ENCODE assay signal across 19 cellular contexts in genomic region chr13:63409791-63410351, GRCh38.
DNase-seq lines count a peak whose midpoint lies in the region; ATAC-seq and TF ChIP-seq lines count a peak whose summit lies in the region.
"Had no signal": no experiment of that assay in that cellular context is flagged by ENCODE, and none has a peak within 500 bp of the region (broad histone marks: within the 10 kb centered on the region; RNA-seq: fewer than 3 reads in every experiment).

No MANE protein-coding gene starts in this region.

- no peaks in the 10 kb centered on the region for H3K79me2 ChIP-seq in smooth muscle cell (ENCODE audit: low read depth)

- no peak overlapping the region for H3K4me2 ChIP-seq in smooth muscle cell

- TF ChIP-seq CTCF in AG10803 (conservative IDR thresholded peaks at IDR 0.05; ENCODE audit: low read length) = no peak
- TF ChIP-seq CTCF in smooth muscle cell (IDR thresholded peaks at IDR 0.05; ENCODE audit: borderline replicate concordance, insufficient read depth, poor library complexity, severe bottlenecking) = no peak

- H3F3A ChIP-seq in smooth muscle cell (ENCODE audit: low read depth) = no peaks in the 10 kb centered on the region

- ATAC-seq in HG03196 (IDR thresholded peaks at IDR 0.05; ENCODE audit: unreplicated experiment) = no peak
- ATAC-seq: Panc1 had no signal

- H4K20me1 ChIP-seq in smooth muscle cell (ENCODE audit: low read depth) = no peaks in the 10 kb centered on the region

- 82% methylated on average over 7 of the region's 7 CpGs for WGBS in smooth muscle cell (ENCODE audit: low lambda C conversion rate)

- no peak overlapping the region for H3K4me3 ChIP-seq in AG10803 (ENCODE audit: low read length)
- H3K4me3 ChIP-seq in MG63 = peak overlapping the region; percentile 33
- H3K4me3 ChIP-seq in smooth muscle cell = no peak overlapping the region

- H3K9ac ChIP-seq in smooth muscle cell (ENCODE audit: low read depth) = no peak overlapping the region

- DNase-seq in AG10803 (ENCODE audit: low read depth) (peak; percentile 8), MG63 (no peak), fibroblast of gingiva (ENCODE audit: low read depth) (peak; percentile 70), smooth muscle cell (lab: John Stamatoyannopoulos, UW; ENCODE audit: unreplicated experiment) (no peak), SHP77 treated with DMSO at 0.1 percent for 48 hours (lab: John Stamatoyannopoulos, UW) (no peak), NCI-H774 (lab: John Stamatoyannopoulos, UW) (no peak), DMS53 treated with DMSO at 0.1 percent for 48 hours (lab: John Stamatoyannopoulos, UW; ENCODE audit: unreplicated experiment) (no peak)
- DNase-seq: Calu3; CD8-positive, alpha-beta memory T cell; DMS153; NCI-H1092 treated with DMSO at 0.1 percent for 48 hours; NCI-H1436 treated with DMSO at 0.1 percent for 48 hours; NCI-H2029; NCI-H2227 treated with DMSO at 0.1 percent for 48 hours; NCI-H510A; SW 1271 had no signal

- no peaks in the 10 kb centered on the region for H3K27me3 ChIP-seq in MG63
- H3K27me3 ChIP-seq in smooth muscle cell (ENCODE audit: low read depth) = no peaks in the 10 kb centered on the region

- H3K27ac ChIP-seq in smooth muscle cell (ENCODE audit: low read depth) = no peak overlapping the region
- H3K27ac ChIP-seq: C4-2B had no signal

- peak overlapping the region; percentile 79 for H2AFZ ChIP-seq in smooth muscle cell (ENCODE audit: low read depth)

- H3K9me3 ChIP-seq in MG63 = no peaks in the 10 kb centered on the region
- no peaks in the 10 kb centered on the region for H3K9me3 ChIP-seq in smooth muscle cell (replicated peaks; ENCODE audit: low read depth)

- H3K4me1 ChIP-seq in smooth muscle cell (ENCODE audit: low read depth) = no peaks in the 10 kb centered on the region

- H3K36me3 ChIP-seq in MG63 (no peaks in the 10 kb centered on the region), smooth muscle cell (ENCODE audit: low read depth) (no peaks in the 10 kb centered on the region)

Comparison
In these comparisons a context has a peak if more than half of its experiments do, and no peak if none do; other contexts are left out.
1. DNase-seq: peak in AG10803 (single experiment) and fibroblast of gingiva (single experiment); none in MG63 (single experiment), smooth muscle cell (single experiment), SHP77 treated with DMSO at 0.1 percent for 48 hours (single experiment), NCI-H774 (single experiment) and DMS53 treated with DMSO at 0.1 percent for 48 hours (single experiment).